23 cellular contexts compared by ENCODE assay signal in the genomic region with DNA sequence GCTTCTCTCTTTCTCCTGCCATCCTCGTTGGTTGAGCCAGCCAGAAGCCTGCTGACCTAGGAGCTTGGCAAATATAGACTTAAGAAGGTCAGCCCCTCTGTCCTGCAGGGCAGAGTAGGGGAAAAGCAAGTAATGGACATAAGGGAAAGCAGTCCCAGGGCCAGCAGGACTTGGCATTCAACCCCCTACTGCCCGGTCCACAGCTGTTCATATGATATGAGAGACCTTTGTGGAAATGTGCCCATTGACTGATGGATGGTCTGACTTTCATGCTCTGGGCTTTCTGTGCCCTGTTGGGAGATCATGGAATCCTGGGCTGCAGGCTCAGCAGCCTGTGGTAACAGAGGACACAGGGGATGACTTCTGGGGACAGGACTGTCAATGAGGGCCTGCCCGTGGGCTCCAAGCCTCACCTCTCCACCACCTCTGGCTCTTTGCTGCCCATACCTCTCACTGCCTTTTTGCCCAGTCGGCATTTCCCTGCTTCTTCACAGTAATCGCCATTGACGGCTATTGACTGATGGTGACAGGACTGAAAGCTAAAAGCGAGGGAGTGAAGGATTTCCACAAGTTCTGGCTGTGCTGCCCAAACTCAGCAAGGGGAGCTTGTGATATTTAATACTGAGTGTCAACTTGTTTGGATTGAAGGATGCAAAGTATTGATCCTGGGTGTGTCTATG.
"Had no signal": no experiment of that assay in that cellular context is flagged by ENCODE, and none has a peak within 500 bp of the region (broad histone marks: within the 10 kb centered on the region; RNA-seq: fewer than 3 reads in every experiment).

No MANE protein-coding gene starts in this region.

- H3K27me3 ChIP-seq: esophagus muscularis mucosa, gastroesophageal sphincter had no signal

- ATAC-seq: foreskin keratinocyte, gastroesophageal sphincter, heart left ventricle, left colon, left lobe of liver, lower lobe of right lung, mucosa of descending colon had no signal

- H3K4me3 Mint-ChIP-seq: immature natural killer cell, mesothelial cell of epicardium, naive B cell had no signal

- H3K36me3 Mint-ChIP-seq: immature natural killer cell, mesothelial cell of epicardium, naive B cell had no signal

- H3K36me3 ChIP-seq: esophagus muscularis mucosa, gastroesophageal sphincter, heart left ventricle, left ventricle myocardium inferior, lower lobe of right lung had no signal

- H3K27ac ChIP-seq: coronary artery, dorsolateral prefrontal cortex, esophagus muscularis mucosa, foreskin keratinocyte, gastroesophageal sphincter, heart left ventricle, hepatocyte, left ventricle myocardium inferior, lower lobe of right lung had no signal

- H3K4me1 Mint-ChIP-seq: immature natural killer cell, mesothelial cell of epicardium had no signal

- H3K9me3 Mint-ChIP-seq: immature natural killer cell, mesothelial cell of epicardium had no signal

- H2AFZ ChIP-seq: hepatocyte had no signal

- H3K4me1 ChIP-seq: esophagus muscularis mucosa, foreskin keratinocyte, gastroesophageal sphincter, heart left ventricle, left ventricle myocardium inferior, lower lobe of right lung had no signal

- H3K27ac Mint-ChIP-seq: immature natural killer cell, mesothelial cell of epicardium had no signal

- H3K9me3 ChIP-seq: esophagus muscularis mucosa, gastroesophageal sphincter, heart left ventricle, left ventricle myocardium inferior, lower lobe of right lung, mucosa of descending colon had no signal

- DNase-seq: dermis blood vessel endothelial cell; dorsolateral prefrontal cortex; effector CD4-positive, alpha-beta T cell; effector memory CD4-positive, alpha-beta T cell; foreskin keratinocyte; heart left ventricle; hypothalamus; immature natural killer cell; islet precursor cell; kidney; kidney glomerular epithelial cell; left colon; left ventricle myocardium inferior; lower lobe of right lung; mesenchymal stem cell; mucosa of descending colon; naive B cell had no signal

- H3K4me2 ChIP-seq: hepatocyte had no signal

- H3K4me3 ChIP-seq: coronary artery, dorsolateral prefrontal cortex, esophagus muscularis mucosa, gastroesophageal sphincter, heart left ventricle, hepatocyte, left ventricle myocardium inferior, lower lobe of right lung, mucosa of descending colon had no signal
